In the genomic region with DNA sequence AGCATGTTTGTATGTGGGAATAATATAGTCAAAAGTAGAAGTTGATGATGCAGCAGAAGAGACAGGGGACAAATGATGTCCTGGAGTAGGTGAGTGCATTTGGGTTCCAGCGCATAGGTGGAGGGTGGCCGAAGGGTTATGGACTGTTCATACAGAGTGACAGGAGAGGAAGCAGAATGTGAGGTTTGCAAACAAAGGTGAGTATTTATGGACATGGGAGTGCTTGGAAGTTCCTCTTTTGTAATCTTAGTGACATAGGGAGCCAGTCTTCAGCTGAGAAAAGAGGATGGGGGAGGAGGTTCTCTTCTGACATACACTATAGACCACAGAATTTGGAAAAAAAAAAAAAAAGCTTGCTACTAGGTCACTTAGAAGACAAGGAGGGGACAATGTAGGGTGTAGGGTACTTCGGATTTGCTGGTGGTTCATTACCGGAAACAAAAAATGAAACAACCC, we compare ENCODE assay signal across 8 cellular contexts.
DNase-seq lines count a peak whose midpoint lies in the region; ATAC-seq and TF ChIP-seq lines count a peak whose summit lies in the region.

No MANE protein-coding gene starts in this region.

- no peak overlapping the region for H2BK15ac ChIP-seq in mesendoderm (replicated peaks; ENCODE audit: low read depth)

- no peak overlapping the region for H2BK120ac ChIP-seq in mesendoderm (ENCODE audit: low read depth, low read length)

- no peak overlapping the region for H3K27ac ChIP-seq in HEK293 (ENCODE audit: extremely low read depth, low read depth, low read length)
- peak overlapping the region; percentile 33 to 83 (median 81) for H3K27ac ChIP-seq in tibial nerve
- H3K27ac ChIP-seq in ovary: peak overlapping the region in 1 of 2 donors; percentile 55
- H3K27ac ChIP-seq in mesendoderm (ENCODE audit: low read depth, low read length): no peak overlapping the region

- H3K4me1 ChIP-seq in HEK293 (ENCODE audit: control insufficient read depth, insufficient read depth, low read length): peaks cover 6% of the 10 kb centered on the region
- H3K4me1 ChIP-seq in tibial nerve: peaks cover 0 to 23% (median 17%) of the 10 kb centered on the region in 4 donors
- peaks cover 5% of the 10 kb centered on the region for H3K4me1 ChIP-seq in ovary (ENCODE audit: insufficient read depth)
- H3K4me1 ChIP-seq in mesendoderm (ENCODE audit: control insufficient read depth, low read depth, low read length): no peaks in the 10 kb centered on the region

- POLR2A ChIA-PET in HEK293 (lab: Yijun Ruan, JAX): no interaction called here

- H3K4me2 ChIP-seq in mesendoderm (ENCODE audit: low read length): no peak overlapping the region

- H3K79me2 ChIP-seq in mesendoderm (ENCODE audit: control insufficient read depth, insufficient read depth, low read length): no peaks in the 10 kb centered on the region

- H3K56ac ChIP-seq in mesendoderm (ENCODE audit: low read length): no peak overlapping the region

- ATAC-seq in left cardiac atrium: peak; percentile 34 to 53

- TF ChIP-seq CTCF in GM06990 (IDR thresholded peaks at IDR 0.05; ENCODE audit: insufficient read depth, low read length, poor library complexity, severe bottlenecking): no peak
- TF ChIP-seq CTCF in HEK293 (tag by site-specific recombination; IDR thresholded peaks at IDR 0.05): no peak
- no peak for TF ChIP-seq CTCF in tibial nerve (IDR thresholded peaks at IDR 0.05)
- TF ChIP-seq CTCF in ovary (IDR thresholded peaks at IDR 0.05): no peak

- H3K9ac ChIP-seq in mesendoderm (ENCODE audit: low read length): no peak overlapping the region

- no peak overlapping the region for H3K4ac ChIP-seq in mesendoderm (ENCODE audit: low read depth, low read length)

- H2AK5ac ChIP-seq in mesendoderm (ENCODE audit: low read length): no peak overlapping the region

- intact Hi-C loops in left cardiac atrium (cut with DNase I) (loop anchor here in 1 of 2 donors (10.0 kb wide), 1 partner anchor 537 kb away; no protein-coding TSS in a partner anchor), ovary (cut with DNase I) (loop anchor here in 1 of 4 donors (10.0 kb wide), 1 partner anchor 427 kb away; no protein-coding TSS in a partner anchor)

- H4K8ac ChIP-seq in mesendoderm (ENCODE audit: low read depth, low read length): no peak overlapping the region

- TF ChIP-seq EP300 in tibial nerve (IDR thresholded peaks at IDR 0.05) (no peak), ovary (IDR thresholded peaks at IDR 0.05) (no peak)

- TF ChIP-seq POLR2A in tibial nerve (IDR thresholded peaks at IDR 0.05) (no peak), ovary (IDR thresholded peaks at IDR 0.05) (no peak)

- H3K36me3 ChIP-seq in GM06990 (ENCODE audit: control insufficient read depth, insufficient read depth, low read length) (no peaks in the 10 kb centered on the region), HEK293 (ENCODE audit: control insufficient read depth in 2 of 2, insufficient read depth in 1 of 2, low read length in 2 of 2) (no peaks in the 10 kb centered on the region), tibial nerve (no peaks in the 10 kb centered on the region), ovary (no peaks in the 10 kb centered on the region), mesendoderm (ENCODE audit: control insufficient read depth, insufficient read depth, low read length) (no peaks in the 10 kb centered on the region)

- peak; percentile 19 for DNase-seq in GM06990 (ENCODE audit: extremely low read depth, insufficient read length)
- DNase-seq in NOMO-1 treated with DMSO at 0.1 percent for 48 hours (lab: John Stamatoyannopoulos, UW; ENCODE audit: unreplicated experiment): peak; percentile 84
- no peak for DNase-seq in left cardiac atrium
- DNase-seq in tibial nerve (ENCODE audit: low spot score in 2 of 2): no peak
- DNase-seq in ovary: no peak
- no peak for DNase-seq in SK-N-DZ (ENCODE audit: low spot score)
- DNase-seq in mesendoderm: no peak

- no peak overlapping the region for H3K23ac ChIP-seq in mesendoderm (ENCODE audit: low read length)

- H3K79me1 ChIP-seq in mesendoderm (ENCODE audit: low read length): no peaks in the 10 kb centered on the region

- H3K4me3 ChIP-seq in GM06990 (replicated peaks; ENCODE audit: low read depth, low read length) (peak overlapping the region; percentile 43), HEK293 (ENCODE audit: low read depth, low read length) (no peak overlapping the region), tibial nerve (peak overlapping the region; percentile 7 to 43 (median 28)), ovary (no peak overlapping the region), mesendoderm (ENCODE audit: low read length) (no peak overlapping the region)

- CTCF ChIA-PET in HEK293 (lab: Yijun Ruan, JAX): no interaction called here

- WGBS in tibial nerve, 2 donors: 53 to 63% methylated on average over 4 of the region's 4 CpGs
- WGBS in ovary, 3 donors: 74 to 80% (median 76%) methylated on average over 4 of the region's 4 CpGs
- WGBS in mesendoderm (ENCODE audit: extremely low coverage, insufficient coverage, low lambda C conversion rate): no CpG with 5 or more reads among the region's 4 CpGs

- H2BK5ac ChIP-seq in mesendoderm (ENCODE audit: low read length): no peak overlapping the region

- no peaks in the 10 kb centered on the region for H3K9me3 ChIP-seq in HEK293 (ENCODE audit: control insufficient read depth, insufficient read depth, low read depth, low read length)
- H3K9me3 ChIP-seq in tibial nerve: no peaks in the 10 kb centered on the region
- H3K9me3 ChIP-seq in ovary: peaks cover 0 to 2% of the 10 kb centered on the region in 2 donors

- H3K27me3 ChIP-seq in GM06990 (replicated peaks; ENCODE audit: control insufficient read depth, insufficient read depth, low read length): no peaks in the 10 kb centered on the region
- no peaks in the 10 kb centered on the region for H3K27me3 ChIP-seq in tibial nerve
- H3K27me3 ChIP-seq in ovary: no peaks in the 10 kb centered on the region
- H3K27me3 ChIP-seq in mesendoderm (ENCODE audit: insufficient read depth, low read length, poor library complexity): no peaks in the 10 kb centered on the region

- H4K5ac ChIP-seq in mesendoderm (ENCODE audit: low read length): no peak overlapping the region

- no peak overlapping the region for H3K18ac ChIP-seq in mesendoderm (ENCODE audit: low read length)

TF ChIP-seq in HEK293, 187 proteins besides CTCF, POLR2A, EP300 and RAD21:
- no peak for TF ChIP-seq ZNF24 (tag by site-specific recombination; IDR thresholded peaks at IDR 0.05)
- peak; percentile 87 for TF ChIP-seq ZNF600 (tag by site-specific recombination; IDR thresholded peaks at IDR 0.05)

Comparison
In these comparisons a context has a peak if more than half of its experiments do, and no peak if none do; other contexts are left out.
1. DNase-seq: peak in GM06990 (single experiment) and NOMO-1 treated with DMSO at 0.1 percent for 48 hours (single experiment); none in left cardiac atrium (single experiment), tibial nerve (0 of 2), ovary (0 of 5), SK-N-DZ (single experiment) and mesendoderm (single experiment).
2. H3K4me3 ChIP-seq: peak in GM06990 (single experiment) and tibial nerve (4 of 4); none in HEK293 (single experiment), ovary (single experiment) and mesendoderm (single experiment).
3. H3K27ac ChIP-seq: peak in tibial nerve (4 of 4); none in HEK293 (single experiment) and mesendoderm (single experiment).